Comparison of ENCODE assay signal across 9 cellular contexts in genomic region chr6:24064106-24064505, GRCh38.
A peak's percentile ranks its signal among the peaks of the same experiment; 100 is the strongest.
DNase-seq lines count a peak whose midpoint lies in the region; ATAC-seq and TF ChIP-seq lines count a peak whose summit lies in the region.
"Had no signal": no experiment of that assay in that cellular context is flagged by ENCODE, and none has a peak within 500 bp of the region (broad histone marks: within the 10 kb centered on the region; RNA-seq: fewer than 3 reads in every experiment).

No MANE protein-coding gene starts in this region.

- intact Hi-C loops in dorsolateral prefrontal cortex (cut with DNase I), result loop anchor here (2.0 to 10.0 kb wide), 2 partner anchors 141 to 211 kb away; no protein-coding TSS in a partner anchor
- intact Hi-C loops in thyroid gland (cut with DNase I), result loop anchor here (5.0 to 10.0 kb wide), 3 partner anchors 143 to 331 kb away; no protein-coding TSS in a partner anchor

- no peaks in the 10 kb centered on the region for H3K79me2 ChIP-seq in SK-N-SH (ENCODE audit: insufficient read depth)

- H3K9me3 ChIP-seq in SK-N-SH (no peaks in the 10 kb centered on the region), thyroid gland (no peaks in the 10 kb centered on the region)

- TF ChIP-seq RAD21 in SK-N-SH (IDR thresholded peaks at IDR 0.05; ENCODE audit: low read length), result peak; percentile 90

- no peak overlapping the region for H3K4me2 ChIP-seq in SK-N-SH

- CTCF ChIA-PET in SK-N-SH (lab: Yijun Ruan, JAX), result interaction anchor here (0.7 to 3.0 kb wide), 11 partner anchors 8 to 218 kb away, joined by 3 to 25 read pairs (median 3); no protein-coding TSS in a partner anchor

- no peaks in the 10 kb centered on the region for H3K36me3 ChIP-seq in SK-N-SH (replicated peaks in 1 of 2; ENCODE audit: control insufficient read depth in 1 of 2, insufficient read depth in 2 of 2, low read length in 1 of 2)
- no peaks in the 10 kb centered on the region for H3K36me3 ChIP-seq in thyroid gland

- peak; percentile 21 for DNase-seq in SK-N-SH
- peak; percentile 45 for DNase-seq in NCI-H446 treated with DMSO at 0.1 percent for 48 hours (lab: John Stamatoyannopoulos, UW)
- peak in 1 of 10 donors; percentile 42 for DNase-seq in dorsolateral prefrontal cortex
- DNase-seq in thyroid gland, result peak; percentile 29 to 47
- no peak for DNase-seq in mucosa of gallbladder (ENCODE audit: low spot score)
- no peak for DNase-seq in activated effector memory CD4-positive, alpha-beta T cell treated with anti-CD3 and anti-CD28 coated beads, Interleukin-2, amount 50 U/mL, for 16 hours
- DNase-seq: DMS79 had no signal

- WGBS in SK-N-SH (ENCODE audit: low lambda C conversion rate), result 58% methylated on average over 1 of the region's 1 CpG
- WGBS in thyroid gland, 2 donors, result 9 to 23% methylated on average over 1 of the region's 1 CpG

- H3K27me3 ChIP-seq in SK-N-SH (ENCODE audit: insufficient read depth) (no peaks in the 10 kb centered on the region), dorsolateral prefrontal cortex (peaks cover 0 to 3% (median 0%) of the 10 kb centered on the region in 45 donors), thyroid gland (no peaks in the 10 kb centered on the region)

- TF ChIP-seq CTCF in SK-N-SH (IDR thresholded peaks at IDR 0.05) (no peak), dorsolateral prefrontal cortex (IDR thresholded peaks at IDR 0.05 in 54 of 56, conservative IDR thresholded peaks at IDR 0.05 in 2 of 56; ENCODE audit: low read depth in 1 of 56, partially characterized antibody in 56 of 56) (peak in 54 of 56 donors; percentile 15 to 75 (median 54)), thyroid gland (IDR thresholded peaks at IDR 0.05) (peak in 4 of 6 experiments; percentile 55 to 87 (median 74))

- ATAC-seq in SK-N-SH treated with all-trans-retinoic acid at 6 μM for 48 hours (no peak), HG03095 (IDR thresholded peaks at IDR 0.05; ENCODE audit: unreplicated experiment) (no peak)

- H3K9me2 ChIP-seq in SK-N-SH, result no peaks in the 10 kb centered on the region

- no peaks in the 10 kb centered on the region for H3K4me1 ChIP-seq in SK-N-SH (ENCODE audit: control insufficient read depth in 1 of 2, insufficient read depth in 2 of 2, low read depth in 1 of 2, low read length in 1 of 2)
- H3K4me1 ChIP-seq in thyroid gland, result peaks cover 8 to 11% of the 10 kb centered on the region in 2 donors

- H3K4me3 ChIP-seq in SK-N-SH (ENCODE audit: low read depth in 2 of 2, low read length in 1 of 2) (peak overlapping the region in 1 of 2 experiments; percentile 34; a peak in 1 of 4 replicates), dorsolateral prefrontal cortex (no peak overlapping the region), thyroid gland (replicated peaks in 1 of 3) (no peak overlapping the region)

- H3F3A ChIP-seq in SK-N-SH (replicated peaks; ENCODE audit: insufficient read depth), result no peaks in the 10 kb centered on the region

- TF ChIP-seq EP300 in SK-N-SH (IDR thresholded peaks at IDR 0.05; ENCODE audit: borderline replicate concordance in 1 of 2, low read depth in 1 of 2, low read length in 1 of 2), result no peak

- no peaks in the 10 kb centered on the region for H4K20me1 ChIP-seq in SK-N-SH (ENCODE audit: insufficient read depth)

- POLR2A ChIA-PET in SK-N-SH (lab: Yijun Ruan, JAX), result no interaction called here

- TF ChIP-seq POLR2A in thyroid gland (IDR thresholded peaks at IDR 0.05), result no peak

- H3K27ac ChIP-seq in SK-N-SH (ENCODE audit: low read depth in 2 of 2, low read length in 1 of 2) (no peak overlapping the region), dorsolateral prefrontal cortex (no peak overlapping the region), thyroid gland (no peak overlapping the region)

- no peak overlapping the region for H3K9ac ChIP-seq in SK-N-SH

- no peak overlapping the region for H2AFZ ChIP-seq in SK-N-SH (ENCODE audit: low read depth)

TF ChIP-seq in SK-N-SH, 30 proteins besides CTCF, POLR2A, EP300 and RAD21:
- TF ChIP-seq TAF1 (IDR thresholded peaks at IDR 0.05; ENCODE audit: borderline replicate concordance, low read depth, low read length) (no peak), SMC3 (IDR thresholded peaks at IDR 0.05; ENCODE audit: low read depth, low read length) (peak; percentile 72; the same call in 1 of the 2 replicates)
TF ChIP-seq in SK-N-SH: peak in this region for 1.

TF ChIP-seq in SK-N-SH treated with all-trans-retinoic acid at 6 μM for 48 hours, 23 proteins besides CTCF, POLR2A, EP300 and RAD21:
- no peak for TF ChIP-seq ESRRG (CRISPR knock-in tag; IDR thresholded peaks at IDR 0.05)

Comparison
In these comparisons a context has a peak if more than half of its experiments do, and no peak if none do; other contexts are left out.
1. DNase-seq: peak in SK-N-SH (single experiment), NCI-H446 treated with DMSO at 0.1 percent for 48 hours (single experiment) and thyroid gland (2 of 2); none in mucosa of gallbladder (single experiment) and activated effector memory CD4-positive, alpha-beta T cell treated with anti-CD3 and anti-CD28 coated beads, Interleukin-2, amount 50 U/mL, for 16 hours (single experiment).